Comparison of ENCODE assay signal across 25 cellular contexts in the genomic region with DNA sequence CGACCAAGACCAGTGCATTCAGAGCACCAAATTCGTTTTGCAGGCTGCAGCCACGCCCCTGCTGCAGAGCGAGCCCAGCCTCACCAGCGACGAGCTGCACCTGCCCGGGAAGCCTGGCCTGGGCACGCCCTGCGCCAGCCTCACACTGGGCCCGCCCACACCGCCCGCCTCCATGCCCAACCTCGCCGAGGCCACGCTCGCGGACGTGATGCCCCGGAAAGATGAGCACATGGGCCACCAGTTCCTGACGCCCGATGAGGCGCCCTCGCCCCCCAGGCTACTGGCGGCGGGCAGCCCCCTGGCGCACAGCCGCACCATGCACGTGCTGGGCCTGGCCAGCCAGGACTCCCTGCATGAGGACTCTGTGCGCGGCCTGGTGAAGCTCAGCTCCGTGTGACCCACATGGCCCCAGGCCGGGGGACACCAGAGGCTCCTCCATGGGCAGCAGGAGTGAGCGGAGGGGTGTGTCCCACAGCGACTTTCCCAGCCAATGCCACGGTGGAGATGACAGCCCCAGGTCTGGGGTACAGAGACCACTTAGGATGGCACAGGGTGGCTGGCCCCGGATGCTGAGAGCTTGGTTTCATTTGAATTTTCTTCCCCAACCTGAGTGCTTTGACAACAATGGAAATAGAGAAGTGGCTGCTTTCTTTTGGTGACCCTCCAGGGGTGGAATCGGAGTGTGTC.
"Had no signal": no experiment of that assay in that cellular context is flagged by ENCODE, and none has a peak within 500 bp of the region (broad histone marks: within the 10 kb centered on the region; RNA-seq: fewer than 3 reads in every experiment).

No MANE protein-coding gene starts in this region.

- H3K27me3 ChIP-seq: gastrocnemius medialis, pancreas, testis, transverse colon had no signal

- H3K4me3 Mint-ChIP-seq: activated CD8-positive, alpha-beta T cell treated with anti-CD3 and anti-CD28 coated beads for 36 hours; activated naive CD4-positive, alpha-beta T cell treated with anti-CD3 and anti-CD28 coated beads, Interleukin-2, amount 50 U/mL, for 24 hours; activated naive CD8-positive, alpha-beta T cell treated with anti-CD3 and anti-CD28 coated beads, Interleukin-2, amount 50 U/mL, for 24 hours; mesothelial cell of epicardium; naive B cell had no signal

- H3K9me3 Mint-ChIP-seq: activated CD8-positive, alpha-beta T cell treated with anti-CD3 and anti-CD28 coated beads for 36 hours; activated naive CD4-positive, alpha-beta T cell treated with anti-CD3 and anti-CD28 coated beads, Interleukin-2, amount 50 U/mL, for 24 hours; activated naive CD8-positive, alpha-beta T cell treated with anti-CD3 and anti-CD28 coated beads, Interleukin-2, amount 50 U/mL, for 24 hours; activated T-helper 2 cell treated with anti-CD3 and anti-CD28 coated beads, Interferon-gamma antibody, Interleukin-2, Interleukin-4, amounts not matched to agents 10 μg/mL and 5 μg/mL and 100 μg/mL, durations not matched to agents 14 hours and 24 hours and 36 hours; mesothelial cell of epicardium; naive B cell had no signal

- DNase-seq: activated CD4-positive, alpha-beta T cell treated with anti-CD3 and anti-CD28 coated beads for 4 hours; activated CD8-positive, alpha-beta T cell treated with anti-CD3 and anti-CD28 coated beads for 36 hours; activated naive CD8-positive, alpha-beta T cell treated with anti-CD3 and anti-CD28 coated beads, Interleukin-2, amount 50 U/mL, for 24 hours; activated T-cell treated with anti-CD3 and anti-CD28 coated beads, Interleukin-2, amount 50 U/mL, for 48 hours; effector memory CD4-positive, alpha-beta T cell; erythroblast; gastrocnemius medialis; glutamatergic neuron; left colon; mammary epithelial cell; naive B cell; nucleus accumbens; pancreas; retina; stimulated activated CD4-positive, alpha-beta T cell treated with anti-CD3 and anti-CD28 coated beads, Interleukin-15, amount 100 ng/mL, for 24 hours; stimulated activated CD4-positive, alpha-beta T cell treated with anti-CD3 and anti-CD28 coated beads, Interleukin-2, amount 100 ng/mL, for 24 hours; stimulated activated naive CD4-positive, alpha-beta T cell; testis; transverse colon had no signal

- H3K27ac Mint-ChIP-seq: activated CD8-positive, alpha-beta T cell treated with anti-CD3 and anti-CD28 coated beads for 36 hours; activated naive CD4-positive, alpha-beta T cell treated with anti-CD3 and anti-CD28 coated beads, Interleukin-2, amount 50 U/mL, for 24 hours; activated naive CD8-positive, alpha-beta T cell treated with anti-CD3 and anti-CD28 coated beads, Interleukin-2, amount 50 U/mL, for 24 hours; activated T-helper 2 cell treated with anti-CD3 and anti-CD28 coated beads, Interferon-gamma antibody, Interleukin-2, Interleukin-4, amounts not matched to agents 10 μg/mL and 5 μg/mL and 100 μg/mL, durations not matched to agents 14 hours and 24 hours and 36 hours; mesothelial cell of epicardium; naive B cell had no signal

- H3K27me3 Mint-ChIP-seq: activated CD8-positive, alpha-beta T cell treated with anti-CD3 and anti-CD28 coated beads for 36 hours; activated naive CD4-positive, alpha-beta T cell treated with anti-CD3 and anti-CD28 coated beads, Interleukin-2, amount 50 U/mL, for 24 hours; activated naive CD8-positive, alpha-beta T cell treated with anti-CD3 and anti-CD28 coated beads, Interleukin-2, amount 50 U/mL, for 24 hours had no signal

- H3K27ac ChIP-seq: gastrocnemius medialis, pancreas, prostate gland, testis, transverse colon, VCaP had no signal

- H3K4me3 ChIP-seq: gastrocnemius medialis, pancreas, prostate gland, smooth muscle cell, testis, transverse colon had no signal

- ATAC-seq: activated CD8-positive, alpha-beta T cell treated with anti-CD3 and anti-CD28 coated beads for 36 hours; activated naive CD8-positive, alpha-beta T cell treated with anti-CD3 and anti-CD28 coated beads, Interleukin-2, amount 50 U/mL, for 24 hours; gastrocnemius medialis; left colon; pancreas had no signal
